ENCODE assay signal across 2 cellular contexts in genomic region chr4:103425406-103425805, GRCh38.
TF ChIP-seq lines count a peak whose summit lies in the region.

No MANE protein-coding gene starts in this region.

TF ChIP-seq in WTC11, 78 proteins besides CTCF, POLR2A, EP300 and RAD21 (continued from another document):
- TF ChIP-seq ZMAT4 (CRISPR knock-in tag; IDR thresholded peaks at IDR 0.05) (no peak), FOXP4 (CRISPR knock-in tag; IDR thresholded peaks at IDR 0.05) (no peak), ATF6 (CRISPR knock-in tag; IDR thresholded peaks at IDR 0.05) (no peak), CDX4 (CRISPR knock-in tag; IDR thresholded peaks at IDR 0.05; ENCODE audit: borderline replicate concordance) (no peak), FOXP1 (CRISPR knock-in tag; IDR thresholded peaks at IDR 0.05; ENCODE audit: borderline replicate concordance) (no peak), ZNF138 (CRISPR knock-in tag; conservative IDR thresholded peaks at IDR 0.05) (no peak), ZNF416 (CRISPR knock-in tag; IDR thresholded peaks at IDR 0.05) (no peak), CREM (CRISPR knock-in tag; IDR thresholded peaks at IDR 0.05) (no peak), ZBTB43 (CRISPR knock-in tag; IDR thresholded peaks at IDR 0.05) (no peak), ZBTB21 (CRISPR knock-in tag; IDR thresholded peaks at IDR 0.05; ENCODE audit: borderline replicate concordance) (no peak)

TF ChIP-seq in liver, 16 proteins besides CTCF, POLR2A, EP300 and RAD21 (continued from another document):
- peak; percentile 4 for TF ChIP-seq REST (IDR thresholded peaks at IDR 0.05)
- TF ChIP-seq FOXA2 (IDR thresholded peaks at IDR 0.05), result no peak
- no peak for TF ChIP-seq ATF3 (IDR thresholded peaks at IDR 0.05)
- TF ChIP-seq RXRA (IDR thresholded peaks at IDR 0.05), result peak in 1 of 2 donors; percentile 77
TF ChIP-seq in liver: peak in this region for 5.
